In the genomic region with DNA sequence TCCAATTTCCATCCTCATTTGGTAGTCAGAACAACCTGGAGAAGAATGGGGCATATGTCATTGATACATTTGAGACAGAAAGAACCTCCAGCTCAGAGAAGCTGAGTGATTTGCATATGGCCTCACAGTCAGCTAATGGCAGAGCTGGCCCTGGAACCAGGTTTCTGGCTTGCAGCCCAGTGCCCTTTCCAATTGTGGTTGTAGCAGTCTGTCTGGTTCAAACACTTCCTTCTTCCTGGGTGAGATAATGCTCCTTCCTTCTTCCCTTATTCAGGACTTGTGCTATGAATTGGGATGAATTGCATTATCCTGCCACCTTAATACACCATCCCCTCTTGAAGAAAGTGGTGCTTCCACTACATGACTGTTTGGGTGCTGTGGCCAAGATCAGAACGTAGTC, we compare ENCODE assay signal across 15 cellular contexts. TPM values are rescaled to one million over a fixed set of nuclear protein-coding genes. Genes with fewer than 3 reads are reported as not detected.
DNase-seq lines count a peak whose midpoint lies in the region; ATAC-seq and TF ChIP-seq lines count a peak whose summit lies in the region.
"Had no signal": no experiment of that assay in that cellular context is flagged by ENCODE, and none has a peak within 500 bp of the region (broad histone marks: within the 10 kb centered on the region; RNA-seq: fewer than 3 reads in every experiment).

No MANE protein-coding gene starts in this region.

- H3K4me3 Mint-ChIP-seq in CD8-positive, alpha-beta memory T cell = no peak overlapping the region
- H3K4me3 Mint-ChIP-seq: activated naive CD8-positive, alpha-beta T cell had no signal

- no peaks in the 10 kb centered on the region for H3K36me3 ChIP-seq in SK-N-SH (replicated peaks in 1 of 2; ENCODE audit: control insufficient read depth in 1 of 2, insufficient read depth in 2 of 2, low read length in 1 of 2)
- no peaks in the 10 kb centered on the region for H3K36me3 ChIP-seq in CD8-positive, alpha-beta memory T cell (ENCODE audit: insufficient read depth, low read length)
- H3K36me3 ChIP-seq: suprapubic skin had no signal

- no peaks in the 10 kb centered on the region for H3K36me3 Mint-ChIP-seq in CD8-positive, alpha-beta memory T cell
- H3K36me3 Mint-ChIP-seq: activated naive CD8-positive, alpha-beta T cell; IgD-negative memory B cell had no signal

- H3K4me2 ChIP-seq in SK-N-SH = no peak overlapping the region

- no peaks in the 10 kb centered on the region for H3K9me3 ChIP-seq in SK-N-SH
- H3K9me3 ChIP-seq in CD8-positive, alpha-beta memory T cell (ENCODE audit: low read length) = no peaks in the 10 kb centered on the region
- H3K9me3 ChIP-seq: suprapubic skin had no signal

- TF ChIP-seq CTCF in SK-N-SH (IDR thresholded peaks at IDR 0.05) = no peak

- H3K27me3 Mint-ChIP-seq in CD8-positive, alpha-beta memory T cell = peaks cover 7% of the 10 kb centered on the region in 2 donors

- DNase-seq in SK-N-SH = peak; percentile 21
- peak; percentile 46 for DNase-seq in NCI-H2171 treated with DMSO at 0.1 percent for 48 hours (lab: John Stamatoyannopoulos, UW)
- peak; percentile 17 for DNase-seq in globus pallidus (ENCODE audit: low spot score)
- DNase-seq in superior temporal gyrus (ENCODE audit: extremely low spot score) = peak; percentile 18
- no peak for DNase-seq in CD8-positive, alpha-beta memory T cell
- no peak for DNase-seq in NCI-H1930 (lab: John Stamatoyannopoulos, UW)
- DNase-seq: cortex of kidney had no signal

- H4K20me1 ChIP-seq in SK-N-SH (ENCODE audit: insufficient read depth) = no peaks in the 10 kb centered on the region

- H3K4me3 ChIP-seq in SK-N-SH (ENCODE audit: low read depth in 2 of 2, low read length in 1 of 2) = no peak overlapping the region
- no peak overlapping the region for H3K4me3 ChIP-seq in CD8-positive, alpha-beta memory T cell (ENCODE audit: low read length)
- H3K4me3 ChIP-seq: suprapubic skin had no signal

- CTCF ChIA-PET in SK-N-SH (lab: Yijun Ruan, JAX) = interaction anchor here (1.1 to 2.9 kb wide), 4 partner anchors 10 to 153 kb away, joined by 3 to 16 read pairs (median 4); no protein-coding TSS in a partner anchor
- CTCF ChIA-PET in CD8-positive, alpha-beta memory T cell (lab: Charles Lee) = no interaction called here

- TF ChIP-seq RAD21 in SK-N-SH (IDR thresholded peaks at IDR 0.05; ENCODE audit: low read length) = no peak

- H3K9me2 ChIP-seq in SK-N-SH = no peaks in the 10 kb centered on the region

- no peaks in the 10 kb centered on the region for H3K4me1 Mint-ChIP-seq in CD8-positive, alpha-beta memory T cell

- H3K27me3 ChIP-seq in SK-N-SH (ENCODE audit: insufficient read depth) = no peaks in the 10 kb centered on the region
- H3K27me3 ChIP-seq in CD8-positive, alpha-beta memory T cell (ENCODE audit: insufficient read depth, low read length, poor library complexity, severe bottlenecking) = no peaks in the 10 kb centered on the region
- H3K27me3 ChIP-seq: suprapubic skin had no signal

- H3K27ac Mint-ChIP-seq in CD8-positive, alpha-beta memory T cell = no peak overlapping the region
- H3K27ac Mint-ChIP-seq: activated naive CD8-positive, alpha-beta T cell had no signal

- no peaks in the 10 kb centered on the region for H3K79me2 ChIP-seq in SK-N-SH (ENCODE audit: insufficient read depth)

- peaks cover 0 to 6% of the 10 kb centered on the region in 2 experiments; a peak in 1 of 4 replicates for H3K4me1 ChIP-seq in SK-N-SH (ENCODE audit: control insufficient read depth in 1 of 2, insufficient read depth in 2 of 2, low read depth in 1 of 2, low read length in 1 of 2)
- no peaks in the 10 kb centered on the region for H3K4me1 ChIP-seq in CD8-positive, alpha-beta memory T cell (ENCODE audit: insufficient read depth, low read length)
- H3K4me1 ChIP-seq: suprapubic skin had no signal

- H3K9ac ChIP-seq in SK-N-SH = no peak overlapping the region

- no peak for TF ChIP-seq EP300 in SK-N-SH (IDR thresholded peaks at IDR 0.05; ENCODE audit: borderline replicate concordance in 1 of 2, low read depth in 1 of 2, low read length in 1 of 2)

- ATAC-seq in SK-N-SH treated with all-trans-retinoic acid at 6 μM for 48 hours (no peak), HG03565 (IDR thresholded peaks at IDR 0.05; ENCODE audit: unreplicated experiment) (no peak)
- ATAC-seq: HCT116 had no signal

- H2AFZ ChIP-seq in SK-N-SH (ENCODE audit: low read depth) = no peak overlapping the region

- POLR2A ChIA-PET in SK-N-SH (lab: Yijun Ruan, JAX) = no interaction called here
- POLR2A ChIA-PET in CD8-positive, alpha-beta memory T cell (lab: Charles Lee) = no interaction called here

- no peaks in the 10 kb centered on the region for H3F3A ChIP-seq in SK-N-SH (replicated peaks; ENCODE audit: insufficient read depth)

- no peaks in the 10 kb centered on the region for H3K9me3 Mint-ChIP-seq in CD8-positive, alpha-beta memory T cell

- 0% methylated on average over 1 of the region's 1 CpG for WGBS in SK-N-SH (ENCODE audit: low lambda C conversion rate)

- no peak overlapping the region; a peak in 1 of 4 replicates for H3K27ac ChIP-seq in SK-N-SH (ENCODE audit: low read depth in 2 of 2, low read length in 1 of 2)
- no peak overlapping the region for H3K27ac ChIP-seq in CD8-positive, alpha-beta memory T cell (ENCODE audit: low read depth, low read length)
- H3K27ac ChIP-seq: suprapubic skin had no signal

TF ChIP-seq in SK-N-SH, 30 proteins besides CTCF, POLR2A, EP300 and RAD21 (continues in another document):
- TF ChIP-seq TEAD4 (IDR thresholded peaks at IDR 0.05; ENCODE audit: borderline replicate concordance, insufficient read depth) = no peak
- no peak for TF ChIP-seq TCF12 (IDR thresholded peaks at IDR 0.05)
- TF ChIP-seq NRF1 (IDR thresholded peaks at IDR 0.05; ENCODE audit: low read depth, low read length) = no peak
- no peak for TF ChIP-seq JUND (IDR thresholded peaks at IDR 0.05)
- TF ChIP-seq, protein P1, sequence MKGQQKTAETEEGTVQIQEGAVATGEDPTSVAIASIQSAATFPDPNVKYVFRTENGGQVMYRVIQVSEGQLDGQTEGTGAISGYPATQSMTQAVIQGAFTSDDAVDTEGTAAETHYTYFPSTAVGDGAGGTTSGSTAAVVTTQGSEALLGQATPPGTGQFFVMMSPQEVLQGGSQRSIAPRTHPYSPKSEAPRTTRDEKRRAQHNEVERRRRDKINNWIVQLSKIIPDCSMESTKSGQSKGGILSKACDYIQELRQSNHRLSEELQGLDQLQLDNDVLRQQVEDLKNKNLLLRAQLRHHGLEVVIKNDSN (IDR thresholded peaks at IDR 0.05; ENCODE audit: borderline replicate concordance, low read depth) = no peak
- TF ChIP-seq MXI1 (IDR thresholded peaks at IDR 0.05; ENCODE audit: low read depth, low read length) = no peak
- no peak for TF ChIP-seq FOSL2 (IDR thresholded peaks at IDR 0.05; ENCODE audit: borderline replicate concordance, low read depth)

TF ChIP-seq in SK-N-SH treated with all-trans-retinoic acid at 6 μM for 48 hours, 23 proteins besides CTCF, POLR2A, EP300 and RAD21:
- TF ChIP-seq GLIS3 (CRISPR knock-in tag; IDR thresholded peaks at IDR 0.05) = no peak
- TF ChIP-seq OSR1 (CRISPR knock-in tag; IDR thresholded peaks at IDR 0.05) = no peak
TF ChIP-seq in SK-N-SH treated with all-trans-retinoic acid at 6 μM for 48 hours: peak in this region for 0.

RNA-seq across cellular contexts. Expression of a gene that starts 24.2 kb away (rescaled TPM):
- polyA plus RNA-seq in SK-N-SH (2012; rRNA removed) = not detected in 2 replicates
- polyA plus RNA-seq in SK-N-SH (2012; cell fraction: cytosol; rRNA removed) = not detected in 2 replicates
- polyA plus RNA-seq in SK-N-SH (2012; cell fraction: nucleus; rRNA removed) = not detected in 2 replicates
- not detected for total RNA-seq in CD8-positive, alpha-beta memory T cell
- not detected for polyA plus RNA-seq in CD8-positive, alpha-beta memory T cell
- total RNA-seq: T-helper 1 cell treated with Interleukin-12 subunit alpha and Interleukin-12 subunit beta and Interleukin-4 antibody, amounts not matched to agents 30 ng/mL and 1 ng/mL, for 36 hours had no signal
- polyA plus RNA-seq: AG04450, IgD-negative memory B cell had no signal

Comparison
In these comparisons a context has a peak if more than half of its experiments do, and no peak if none do; other contexts are left out.
1. DNase-seq: peak in SK-N-SH (single experiment), NCI-H2171 treated with DMSO at 0.1 percent for 48 hours (single experiment), globus pallidus (single experiment) and superior temporal gyrus (single experiment); none in CD8-positive, alpha-beta memory T cell (0 of 5) and NCI-H1930 (0 of 2).